In genomic region chr4:114384629-114385028, GRCh38 we compare ENCODE assay signal across 7 cellular contexts.
DNase-seq lines count a peak whose midpoint lies in the region; ATAC-seq and TF ChIP-seq lines count a peak whose summit lies in the region.

No MANE protein-coding gene starts in this region.

- no peaks in the 10 kb centered on the region for H3K9me3 Mint-ChIP-seq in nephron

- H2AFZ ChIP-seq in MM.1S (ENCODE audit: low read length): no peak overlapping the region

- no peaks in the 10 kb centered on the region for H3K4me1 ChIP-seq in MM.1S (ENCODE audit: low read length)

- H3F3A ChIP-seq in MM.1S (ENCODE audit: insufficient read depth, low read length): no peaks in the 10 kb centered on the region

- no peaks in the 10 kb centered on the region for H3K9me3 ChIP-seq in MM.1S (replicated peaks; ENCODE audit: insufficient read depth, low read length)

- H4K20me1 ChIP-seq in MM.1S (ENCODE audit: insufficient read depth, low read length): no peaks in the 10 kb centered on the region

- no peaks in the 10 kb centered on the region for H3K4me1 Mint-ChIP-seq in nephron

- no peak overlapping the region for H3K27ac Mint-ChIP-seq in nephron

- no peaks in the 10 kb centered on the region for H3K36me3 Mint-ChIP-seq in nephron (ENCODE audit: low read depth)

- peaks cover 8% of the 10 kb centered on the region for H3K27me3 Mint-ChIP-seq in nephron (ENCODE audit: low read depth)

- no peak overlapping the region for H3K4me3 Mint-ChIP-seq in nephron

- TF ChIP-seq CTCF in MM.1S (IDR thresholded peaks at IDR 0.05; ENCODE audit: low read length) (peak; percentile 60), cardiac fibroblast (IDR thresholded peaks at IDR 0.05; ENCODE audit: low read depth, low read length) (peak; percentile 51), nephron (IDR thresholded peaks at IDR 0.05; ENCODE audit: unreplicated experiment in 3 of 3) (peak; percentile 58 to 79 (median 65))

- H3K4me2 ChIP-seq in MM.1S (ENCODE audit: low read depth, low read length): no peak overlapping the region

- DNase-seq in GM03348 (ENCODE audit: low spot score): peak; percentile 40
- peak; percentile 56 for DNase-seq in MM.1S
- peak; percentile 69 to 77 for DNase-seq in cardiac fibroblast (ENCODE audit: low read depth in 2 of 2)
- DNase-seq in GM19238 (ENCODE audit: insufficient read length, low spot score): no peak
- no peak for DNase-seq in activated T-cell treated with anti-CD3 and anti-CD28 coated beads for 4 hours

- no peak overlapping the region for H3K27ac ChIP-seq in MM.1S (ENCODE audit: low read length)

- no peaks in the 10 kb centered on the region for H3K79me2 ChIP-seq in MM.1S (ENCODE audit: low read length)

- no peak overlapping the region for H3K4me3 ChIP-seq in MM.1S (ENCODE audit: low read length)
- no peak overlapping the region for H3K4me3 ChIP-seq in cardiac fibroblast (replicated peaks in 1 of 2; ENCODE audit: low read depth in 2 of 2, low read length in 2 of 2)

- no peaks in the 10 kb centered on the region for H3K9me2 ChIP-seq in MM.1S (replicated peaks; ENCODE audit: insufficient read depth, low read length)

- no peaks in the 10 kb centered on the region for H3K36me3 ChIP-seq in MM.1S (replicated peaks; ENCODE audit: insufficient read depth, low read length)

- H3K9ac ChIP-seq in MM.1S (ENCODE audit: low read length): no peak overlapping the region

- no peak for ATAC-seq in GM18511 (IDR thresholded peaks at IDR 0.05; ENCODE audit: unreplicated experiment)

- H3K27me3 ChIP-seq in MM.1S (replicated peaks; ENCODE audit: insufficient read depth, low read length): no peaks in the 10 kb centered on the region

Comparison
In these comparisons a context has a peak if more than half of its experiments do, and no peak if none do; other contexts are left out.
1. DNase-seq: peak in GM03348 (single experiment), MM.1S (single experiment) and cardiac fibroblast (2 of 2); none in GM19238 (single experiment) and activated T-cell treated with anti-CD3 and anti-CD28 coated beads for 4 hours (single experiment).
2. Peak in every context shown above with its lines, with median percentiles within 50 percentile points of each other: CTCF ChIP-seq.